Comparison of ENCODE assay signal across 21 cellular contexts in the genomic region with DNA sequence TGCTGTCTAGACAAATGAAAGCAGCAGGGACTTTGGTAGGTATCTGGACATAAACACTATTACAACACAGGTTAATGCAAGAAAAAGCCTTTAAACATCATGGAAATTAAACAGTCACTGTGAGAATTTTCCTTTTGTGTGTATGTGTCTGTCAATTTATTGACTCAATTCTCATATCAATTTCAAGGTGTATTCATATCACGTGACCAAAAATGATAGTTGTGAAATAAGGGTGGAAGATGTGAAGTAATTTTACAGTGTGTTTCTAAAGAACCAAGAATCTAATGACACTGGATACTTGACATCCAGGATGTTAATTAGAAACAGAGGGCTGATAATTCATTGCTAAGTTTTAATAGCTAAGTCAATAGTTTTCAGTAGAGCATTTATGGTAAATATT.
"Had no signal": no experiment of that assay in that cellular context is flagged by ENCODE, and none has a peak within 500 bp of the region (broad histone marks: within the 10 kb centered on the region; RNA-seq: fewer than 3 reads in every experiment).

No MANE protein-coding gene starts in this region.

- H3K9me3 Mint-ChIP-seq: activated naive CD8-positive, alpha-beta T cell treated with anti-CD3 and anti-CD28 coated beads, Interleukin-2, amount 10 ng/mL, durations not matched to agents 7 days and 5 days; nephron had no signal

- FAIRE-seq: small intestine had no signal

- H3K27me3 Mint-ChIP-seq: activated CD8-positive, alpha-beta memory T cell treated with anti-CD3 and anti-CD28 coated beads, Interleukin-2, amount 10 ng/mL, durations not matched to agents 7 days and 5 days; activated naive CD8-positive, alpha-beta T cell treated with anti-CD3 and anti-CD28 coated beads, Interleukin-2, amount 10 ng/mL, durations not matched to agents 7 days and 5 days; progenitor cell of endocrine pancreas had no signal

- H3K4me1 ChIP-seq: testis had no signal

- H3K9me3 ChIP-seq: stomach, testis had no signal

- DNase-seq: activated CD4-positive, alpha-beta T cell treated with anti-CD3 and anti-CD28 coated beads, Interleukin-2, amount 50 U/mL, for 48 hours; activated CD4-positive, CD25-positive, alpha-beta regulatory T cell treated with anti-CD3 and anti-CD28 coated beads, Interleukin-2, amount 50 U/mL, for 72 hours; activated CD8-positive, alpha-beta memory T cell treated with anti-CD3 and anti-CD28 coated beads, Interleukin-2, amount 10 ng/mL, durations not matched to agents 7 days and 5 days; activated gamma-delta T cell treated with Interleukin-2 at 50 U/mL for 16 hours; activated naive CD8-positive, alpha-beta T cell treated with anti-CD3 and anti-CD28 coated beads, Interleukin-2, amount 10 ng/mL, durations not matched to agents 7 days and 5 days; activated T-cell treated with anti-CD3 and anti-CD28 coated beads, Interleukin-2, amount 50 U/mL, for 48 hours; anterior cingulate cortex; cerebellar nuclear complex; effector memory CD4-positive, alpha-beta T cell; foreskin keratinocyte; glutamatergic neuron; mesendoderm; occipital lobe; right cardiac atrium; small intestine; stimulated activated CD4-positive, alpha-beta T cell treated with anti-CD3 and anti-CD28 coated beads, Interleukin-4, amount 100 ng/mL, for 4 hours; stimulated activated CD8-positive, alpha-beta memory T cell treated with anti-CD3 and anti-CD28 coated beads, Interleukin-4, amount 100 ng/mL, for 48 hours; stomach; testis had no signal

- H3K4me3 ChIP-seq: stomach, testis had no signal

- H3K27me3 ChIP-seq: foreskin keratinocyte, stomach, testis had no signal

- ATAC-seq: activated CD8-positive, alpha-beta memory T cell treated with anti-CD3 and anti-CD28 coated beads, Interleukin-2, amount 10 ng/mL, durations not matched to agents 7 days and 5 days; foreskin keratinocyte; right cardiac atrium had no signal

- H3K36me3 ChIP-seq: stomach had no signal

- H3K27ac Mint-ChIP-seq: activated CD8-positive, alpha-beta memory T cell treated with anti-CD3 and anti-CD28 coated beads, Interleukin-2, amount 10 ng/mL, durations not matched to agents 7 days and 5 days; activated naive CD8-positive, alpha-beta T cell treated with anti-CD3 and anti-CD28 coated beads, Interleukin-2, amount 10 ng/mL, durations not matched to agents 7 days and 5 days; nephron; progenitor cell of endocrine pancreas had no signal

- H3K27ac ChIP-seq: foreskin keratinocyte, stomach, testis had no signal

- H3K4me3 Mint-ChIP-seq: activated CD8-positive, alpha-beta memory T cell treated with anti-CD3 and anti-CD28 coated beads, Interleukin-2, amount 10 ng/mL, durations not matched to agents 7 days and 5 days; activated naive CD8-positive, alpha-beta T cell treated with anti-CD3 and anti-CD28 coated beads, Interleukin-2, amount 10 ng/mL, durations not matched to agents 7 days and 5 days; nephron had no signal
